Comparison of ENCODE assay signal across 1 cellular context in genomic region chr15:76190767-76191538, GRCh38.
TF ChIP-seq lines count a peak whose summit lies in the region.

No MANE protein-coding gene starts in this region.

TF ChIP-seq in HepG2, 621 proteins besides CTCF, POLR2A, EP300 and RAD21 (continued from another document):
- no peak for TF ChIP-seq ZNF563 (CRISPR knock-in tag; IDR thresholded peaks at IDR 0.05)
